Comparison of ENCODE assay signal across 8 cellular contexts in the genomic region with DNA sequence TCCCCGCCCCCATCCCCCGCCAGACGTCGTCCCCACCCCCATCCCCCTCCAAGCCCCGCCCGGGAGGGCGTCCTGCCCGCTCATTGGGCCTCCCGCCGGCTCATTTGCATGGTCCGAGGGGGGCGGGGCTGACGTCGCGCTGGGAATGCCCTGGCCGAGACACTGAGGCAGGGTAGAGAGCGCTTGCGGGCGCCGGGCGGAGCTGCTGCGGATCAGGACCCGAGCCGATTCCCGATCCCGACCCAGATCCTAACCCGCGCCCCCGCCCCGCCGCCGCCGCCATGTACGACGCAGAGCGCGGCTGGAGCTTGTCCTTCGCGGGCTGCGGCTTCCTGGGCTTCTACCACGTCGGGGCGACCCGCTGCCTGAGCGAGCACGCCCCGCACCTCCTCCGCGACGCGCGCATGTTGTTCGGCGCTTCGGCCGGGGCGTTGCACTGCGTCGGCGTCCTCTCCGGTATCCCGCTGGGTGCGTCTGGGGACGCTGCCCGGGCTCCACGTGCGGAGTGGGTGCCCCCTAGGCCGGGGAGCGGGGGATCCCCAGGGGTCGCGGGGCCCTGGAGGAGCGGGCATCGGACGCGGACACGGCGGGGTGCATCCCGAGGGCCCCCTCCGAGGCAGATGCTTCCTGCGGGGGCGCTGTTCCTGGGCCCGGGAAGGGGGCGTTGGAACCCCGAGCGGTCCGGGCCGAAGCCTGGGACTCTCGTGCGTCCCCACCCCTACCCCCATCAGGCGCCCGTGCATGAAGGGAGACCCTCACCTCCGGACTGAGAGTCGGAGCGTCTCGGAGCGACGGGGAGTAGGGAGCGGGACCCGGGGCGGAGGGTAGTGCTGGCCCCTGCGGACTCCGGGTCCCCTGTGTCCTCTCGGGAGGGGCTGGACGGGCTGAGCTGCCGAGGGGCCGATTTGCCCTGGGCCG. TPM values are rescaled to one million over a fixed set of nuclear protein-coding genes. Genes with fewer than 3 reads are reported as not detected.
A peak's percentile ranks its signal among the peaks of the same experiment; 100 is the strongest.
DNase-seq lines count a peak whose midpoint lies in the region; ATAC-seq and TF ChIP-seq lines count a peak whose summit lies in the region.

A gene with protein sequence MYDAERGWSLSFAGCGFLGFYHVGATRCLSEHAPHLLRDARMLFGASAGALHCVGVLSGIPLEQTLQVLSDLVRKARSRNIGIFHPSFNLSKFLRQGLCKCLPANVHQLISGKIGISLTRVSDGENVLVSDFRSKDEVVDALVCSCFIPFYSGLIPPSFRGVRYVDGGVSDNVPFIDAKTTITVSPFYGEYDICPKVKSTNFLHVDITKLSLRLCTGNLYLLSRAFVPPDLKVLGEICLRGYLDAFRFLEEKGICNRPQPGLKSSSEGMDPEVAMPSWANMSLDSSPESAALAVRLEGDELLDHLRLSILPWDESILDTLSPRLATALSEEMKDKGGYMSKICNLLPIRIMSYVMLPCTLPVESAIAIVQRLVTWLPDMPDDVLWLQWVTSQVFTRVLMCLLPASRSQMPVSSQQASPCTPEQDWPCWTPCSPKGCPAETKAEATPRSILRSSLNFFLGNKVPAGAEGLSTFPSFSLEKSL (plus strand): TSS at position 175 of the 918 bp plus-strand sequence. CDS start 107 bp downstream, at position 282.

- no peaks in the 10 kb centered on the region for H3K27me3 ChIP-seq in RWPE2 (ENCODE audit: insufficient read depth, poor library complexity, severe bottlenecking)

- peaks cover 4 to 6% of the 10 kb centered on the region in 2 donors for H3K4me1 Mint-ChIP-seq in natural killer cell treated with Interleukin-12 subunit alpha and Interleukin-12 subunit beta and Interleukin-15 and Interleukin-18, amount 100 ng/mL, for 72 hours (ENCODE audit: low read depth in 2 of 2)

- H3K27ac ChIP-seq in RWPE2 (ENCODE audit: poor library complexity, severe bottlenecking), result peak within 1 kb of the TSS; percentile 75

- H3K36me3 ChIP-seq in RWPE2 (ENCODE audit: low read depth), result peaks cover 19% of the 10 kb centered on the region

- no peaks in the 10 kb centered on the region for H3K9me3 Mint-ChIP-seq in natural killer cell treated with Interleukin-12 subunit alpha and Interleukin-12 subunit beta and Interleukin-15 and Interleukin-18, amount 100 ng/mL, for 72 hours

- peaks cover 5 to 7% of the 10 kb centered on the region in 2 donors for H3K27me3 Mint-ChIP-seq in natural killer cell treated with Interleukin-12 subunit alpha and Interleukin-12 subunit beta and Interleukin-15 and Interleukin-18, amount 100 ng/mL, for 72 hours

- no peaks in the 10 kb centered on the region for H3K9me3 ChIP-seq in RWPE2 (ENCODE audit: severe bottlenecking)

- H3K36me3 Mint-ChIP-seq in natural killer cell treated with Interleukin-12 subunit alpha and Interleukin-12 subunit beta and Interleukin-15 and Interleukin-18, amount 100 ng/mL, for 72 hours, result no peaks in the 10 kb centered on the region

- peak; percentile 70 for ATAC-seq in RWPE2 (ENCODE audit: low read depth)
- peak; percentile 95 to 96 for ATAC-seq in natural killer cell treated with Interleukin-12 subunit alpha and Interleukin-12 subunit beta and Interleukin-15 and Interleukin-18, amount 100 ng/mL, for 72 hours
- ATAC-seq in GM21786 (IDR thresholded peaks at IDR 0.05; ENCODE audit: unreplicated experiment), result no peak

- H3K4me3 Mint-ChIP-seq in natural killer cell treated with Interleukin-12 subunit alpha and Interleukin-12 subunit beta and Interleukin-15 and Interleukin-18, amount 100 ng/mL, for 72 hours, result peak within 1 kb of the TSS; percentile 74

- peak within 1 kb of the TSS in 1 of 2 donors; percentile 34 for H3K27ac Mint-ChIP-seq in natural killer cell treated with Interleukin-12 subunit alpha and Interleukin-12 subunit beta and Interleukin-15 and Interleukin-18, amount 100 ng/mL, for 72 hours

- H3K4me3 ChIP-seq in Jurkat, Clone E6-1 (ENCODE audit: low read length), result peak within 1 kb of the TSS; percentile 50
- H3K4me3 ChIP-seq in RWPE2 (ENCODE audit: severe bottlenecking), result peak within 1 kb of the TSS; percentile 72
- peak within 1 kb of the TSS; percentile 69 for H3K4me3 ChIP-seq in fibroblast of the aortic adventitia (ENCODE audit: low read depth, low read length)

- TF ChIP-seq CTCF in RWPE2 (IDR thresholded peaks at IDR 0.05; ENCODE audit: poor library complexity, severe bottlenecking) (peak; percentile 45), fibroblast of the aortic adventitia (IDR thresholded peaks at IDR 0.05; ENCODE audit: insufficient read depth, low read length) (no peak)

- DNase-seq in COR-L47 (lab: John Stamatoyannopoulos, UW) (peak; percentile 88), RWPE2 (ENCODE audit: low spot score) (peak; percentile 93), fibroblast of the aortic adventitia (ENCODE audit: low read depth) (peak; percentile 75)
- DNase-seq in Jurkat, Clone E6-1 (ENCODE audit: low read depth, low spot score), result peak; percentile 71
- DNase-seq in activated effector memory CD4-positive, alpha-beta T cell treated with Interleukin-2 at 50 U/mL for 16 hours, result peak; percentile 54
- peak; percentile 88 for DNase-seq in natural killer cell treated with Interleukin-12 subunit alpha and Interleukin-12 subunit beta and Interleukin-15 and Interleukin-18, amount 100 ng/mL, for 72 hours (ENCODE audit: low spot score)
- DNase-seq in stimulated activated CD8-positive, alpha-beta memory T cell treated with anti-CD3 and anti-CD28 coated beads, Interleukin-7, amount 100 ng/mL, for 48 hours (ENCODE audit: extremely low read depth in 1 of 2, low read depth in 1 of 2), result peak; percentile 43 to 69

- H3K4me1 ChIP-seq in RWPE2 (ENCODE audit: insufficient read depth, poor library complexity, severe bottlenecking), result peaks cover 34% of the 10 kb centered on the region

RNA-seq across cellular contexts. Expression of the gene that starts here (rescaled TPM):
- 1.7 TPM for polyA plus RNA-seq in Jurkat, Clone E6-1 (2012; ENCODE audit: insufficient read depth, insufficient read length)
- total RNA-seq in fibroblast of the aortic adventitia (ENCODE audit: low replicate concordance), result 2.9 and 4.5 TPM in 2 replicates
- total RNA-seq in natural killer cell treated with Interleukin-12 subunit alpha and Interleukin-12 subunit beta and Interleukin-15 and Interleukin-18, amount 100 ng/mL, for 72 hours, result under 1 TPM; 0.14 to 0.47 TPM

Comparison
In these comparisons a context has a peak if more than half of its experiments do, and no peak if none do; other contexts are left out.
1. Peak in DNase-seq and ATAC-seq in natural killer cell treated with Interleukin-12 subunit alpha and Interleukin-12 subunit beta and Interleukin-15 and Interleukin-18, amount 100 ng/mL, for 72 hours; RNA of the gene not detected or under 1 TPM.